Comparison of ENCODE assay signal across 33 cellular contexts in genomic region chr16:337437-337836, GRCh38. TPM values are rescaled to one million over a fixed set of nuclear protein-coding genes. Genes with fewer than 3 reads are reported as not detected.
A peak's percentile ranks its signal among the peaks of the same experiment; 100 is the strongest.
DNase-seq lines count a peak whose midpoint lies in the region; ATAC-seq and TF ChIP-seq lines count a peak whose summit lies in the region.
"Had no signal": no experiment of that assay in that cellular context is flagged by ENCODE, and none has a peak within 500 bp of the region (broad histone marks: within the 10 kb centered on the region; RNA-seq: fewer than 3 reads in every experiment).

No MANE protein-coding gene starts in this region.

- H3K4me1 ChIP-seq in Panc1 (ENCODE audit: control insufficient read depth, insufficient read depth, low read length) (peaks cover 10% of the 10 kb centered on the region), skeletal muscle tissue (ENCODE audit: control insufficient read depth in 3 of 3, insufficient read depth in 3 of 3, low read length in 3 of 3) (peaks cover 6 to 20% (median 13%) of the 10 kb centered on the region in 3 donors), gastroesophageal sphincter (peaks cover 0 to 32% (median 4%) of the 10 kb centered on the region in 3 donors)
- H3K4me1 ChIP-seq: parathyroid adenoma had no signal

- TF ChIP-seq CTCF in Panc1 (IDR thresholded peaks at IDR 0.05) (no peak), dorsolateral prefrontal cortex (IDR thresholded peaks at IDR 0.05 in 54 of 56, conservative IDR thresholded peaks at IDR 0.05 in 2 of 56; ENCODE audit: low read depth in 1 of 56, partially characterized antibody in 56 of 56) (no peak), gastroesophageal sphincter (IDR thresholded peaks at IDR 0.05) (no peak)

- no peak overlapping the region for H3K27ac ChIP-seq in Panc1 (ENCODE audit: low read length)
- H3K27ac ChIP-seq in dorsolateral prefrontal cortex: peak overlapping the region in 39 of 59 donors; percentile 1 to 87 (median 53)
- no peak overlapping the region for H3K27ac ChIP-seq in skeletal muscle tissue (ENCODE audit: low read depth, low read length)
- no peak overlapping the region for H3K27ac ChIP-seq in gastroesophageal sphincter
- H3K27ac ChIP-seq: hepatocyte, KMS-11, parathyroid adenoma, right atrium auricular region, SK-N-MC had no signal

- TF ChIP-seq POLR2A in gastroesophageal sphincter (IDR thresholded peaks at IDR 0.05): no peak

- no peaks in the 10 kb centered on the region for H3K27me3 ChIP-seq in Panc1 (ENCODE audit: control insufficient read depth, insufficient read depth, low read length)
- no peaks in the 10 kb centered on the region for H3K27me3 ChIP-seq in dorsolateral prefrontal cortex
- H3K27me3 ChIP-seq in skeletal muscle tissue (ENCODE audit: control insufficient read depth in 3 of 3, insufficient read depth in 3 of 3, low read length in 3 of 3): no peaks in the 10 kb centered on the region
- H3K27me3 ChIP-seq in gastroesophageal sphincter: no peaks in the 10 kb centered on the region
- H3K27me3 ChIP-seq: hepatocyte, MG63, right atrium auricular region had no signal

- no peak overlapping the region for H3K4me3 ChIP-seq in Panc1 (ENCODE audit: low read depth in 2 of 2, low read length in 2 of 2)
- peak overlapping the region in 27 of 59 donors; percentile 4 to 44 (median 21) for H3K4me3 ChIP-seq in dorsolateral prefrontal cortex
- no peak overlapping the region for H3K4me3 ChIP-seq in skeletal muscle tissue (ENCODE audit: low read length in 3 of 3)
- H3K4me3 ChIP-seq in gastroesophageal sphincter: no peak overlapping the region
- H3K4me3 ChIP-seq: GM12878, hepatocyte, MG63, right atrium auricular region, SK-N-MC had no signal

- in situ Hi-C loops in Panc1 (cut with HindIII; ENCODE audit: low pct_unique_long_range_greater_than_20kb, low sequenced_read_pairs): no loop called here

- intact Hi-C loops in Panc1 (cut with micrococcal nuclease; ENCODE audit: unreplicated experiment): no loop called here
- intact Hi-C loops in dorsolateral prefrontal cortex (cut with DNase I): no loop called here

- peak; percentile 41 for ATAC-seq in Panc1
- ATAC-seq in gastroesophageal sphincter: no peak
- ATAC-seq: activated CD8-positive, alpha-beta memory T cell treated with anti-CD3 and anti-CD28 coated beads, Interleukin-2, amount 10 ng/mL, durations not matched to agents 7 days and 5 days; activated naive CD8-positive, alpha-beta T cell treated with anti-CD3 and anti-CD28 coated beads, Interleukin-2, amount 50 U/mL, for 24 hours; activated T-cell treated with anti-CD3 and anti-CD28 coated beads, Interleukin-2, amount 50 U/mL, for 72 hours; GM12878; stimulated activated naive CD8-positive, alpha-beta T cell treated with anti-CD3 and anti-CD28 coated beads, Interleukin-15, Interleukin-2, amounts not matched to agents 100 U/mL and 50 U/mL, for 24 hours had no signal

- 76% methylated on average over 5 of the region's 10 CpGs; no CpG with 5 or more reads in 1 of the 2 donors for whole genome bisulfite sequencing in gastroesophageal sphincter (ENCODE audit: low coverage in 1 of 2), 2 donors

- H3K9me3 ChIP-seq in Panc1 (ENCODE audit: control insufficient read depth, insufficient read depth, low read depth, low read length): no peaks in the 10 kb centered on the region
- H3K9me3 ChIP-seq in skeletal muscle tissue (ENCODE audit: control insufficient read depth in 3 of 3, low read length in 3 of 3): no peaks in the 10 kb centered on the region
- no peaks in the 10 kb centered on the region for H3K9me3 ChIP-seq in gastroesophageal sphincter
- H3K9me3 ChIP-seq: MG63, right atrium auricular region had no signal

- CTCF ChIA-PET in Panc1 (lab: Charles Lee): interaction anchor here (0.6 kb wide), 1 partner anchor 272 kb away, joined by 8 read pairs; no protein-coding TSS in a partner anchor

- no peak for TF ChIP-seq EP300 in gastroesophageal sphincter (IDR thresholded peaks at IDR 0.05)

- POLR2A ChIA-PET in Panc1 (lab: Charles Lee): interaction anchor here (0.6 kb wide), 1 partner anchor 97 kb away, joined by 9 read pairs; no protein-coding TSS in a partner anchor

- peak overlapping the region in 2 of 3 donors; percentile 0 to 16 for H3K9ac ChIP-seq in skeletal muscle tissue (ENCODE audit: low read depth in 1 of 3, low read length in 3 of 3)
- H3K9ac ChIP-seq: KMS-11, parathyroid adenoma had no signal

- H3K36me3 ChIP-seq in Panc1 (ENCODE audit: control insufficient read depth, insufficient read depth, low read length): no peaks in the 10 kb centered on the region
- H3K36me3 ChIP-seq in skeletal muscle tissue (ENCODE audit: control insufficient read depth in 3 of 3, insufficient read depth in 3 of 3, low read length in 3 of 3): peaks cover 0 to 1% (median 0%) of the 10 kb centered on the region in 3 donors
- H3K36me3 ChIP-seq in gastroesophageal sphincter: peaks cover 0 to 10% of the 10 kb centered on the region in 2 donors
- H3K36me3 ChIP-seq: right atrium auricular region had no signal

- no TSS peak for BruUV-seq in Panc1 (replicated peaks; lab: Mats Ljungman, UMichigan)

- peak; percentile 27 for DNase-seq in NCI-H82 (lab: John Stamatoyannopoulos, UW)
- DNase-seq in NCI-H82 treated with DMSO at 0.1 percent for 48 hours (lab: John Stamatoyannopoulos, UW; ENCODE audit: unreplicated experiment): no peak
- DNase-seq in Panc1 (ENCODE audit: low read depth, low spot score): no peak
- DNase-seq in dorsolateral prefrontal cortex: peak in 1 of 10 donors; percentile 90
- DNase-seq in NCI-H774 (lab: John Stamatoyannopoulos, UW): no peak
- DNase-seq in activated CD8-positive, alpha-beta memory T cell treated with anti-CD3 and anti-CD28 coated beads for 24 hours: no peak
- DNase-seq: activated CD8-positive, alpha-beta memory T cell treated with anti-CD3 and anti-CD28 coated beads, Interleukin-2, amount 10 ng/mL, durations not matched to agents 7 days and 5 days; activated naive CD4-positive, alpha-beta T cell; activated naive CD8-positive, alpha-beta T cell treated with anti-CD3 and anti-CD28 coated beads, Interleukin-2, amount 50 U/mL, for 24 hours; activated T-cell treated with anti-CD3 and anti-CD28 coated beads, Interleukin-2, amount 50 U/mL, for 72 hours; CD4-positive, alpha-beta T cell; central memory CD4-positive, alpha-beta T cell; EL; MG63; NCI-H1417; NCI-H748 treated with DMSO at 0.1 percent for 48 hours; RPMI8226; stimulated activated CD4-positive, alpha-beta T cell treated with anti-CD3 and anti-CD28 coated beads, Interleukin-2, amount 100 ng/mL, for 24 hours; stimulated activated naive CD8-positive, alpha-beta T cell treated with anti-CD3 and anti-CD28 coated beads, Interleukin-15, Interleukin-2, amounts not matched to agents 100 U/mL and 50 U/mL, for 24 hours; T-helper 1 cell had no signal

RNA-seq across cellular contexts. Expression of gene AXIN1, which starts 15.1 kb away (rescaled TPM):
- total RNA-seq in Panc1 (2021; ENCODE audit: unreplicated experiment) (53.3 TPM), dorsolateral prefrontal cortex (10 to 100 TPM; 13.3 to 34.4 (median 19.8) TPM), skeletal muscle tissue (8.9 TPM), gastroesophageal sphincter (10 to 100 TPM; 26.0 to 58.8 (median 32.9) TPM)
- polyA plus RNA-seq in Panc1 (2012; ENCODE audit: insufficient read length): 82.4 TPM

RNA-seq across cellular contexts. Expression of gene MRPL28, which starts 32.9 kb away (rescaled TPM):
- 140 TPM for total RNA-seq in Panc1 (2021; ENCODE audit: unreplicated experiment)
- polyA plus RNA-seq in Panc1 (2012; ENCODE audit: insufficient read length): 198 TPM
- 10 to 100 TPM; 38.3 to 94.6 (median 65.9) TPM for total RNA-seq in dorsolateral prefrontal cortex
- total RNA-seq in skeletal muscle tissue: 43.3 TPM
- 10 to 100 TPM; 47.7 to 93.5 (median 55.8) TPM for total RNA-seq in gastroesophageal sphincter

RNA-seq across cellular contexts. Expression of gene PGAP6, which starts 44.3 kb away (rescaled TPM):
- total RNA-seq in Panc1 (2021; ENCODE audit: unreplicated experiment) (128 TPM), dorsolateral prefrontal cortex (10 to 100 TPM; 16.0 to 41.4 (median 25.9) TPM), skeletal muscle tissue (11.0 TPM), gastroesophageal sphincter (10 to 100 TPM; 19.9 to 47.6 (median 24.3) TPM)
- 259 TPM for polyA plus RNA-seq in Panc1 (2012; ENCODE audit: insufficient read length)

RNA-seq across cellular contexts. Expression of gene PDIA2, which starts 54.5 kb away (rescaled TPM):
- total RNA-seq in Panc1 (2021; ENCODE audit: unreplicated experiment) (1.1 TPM), dorsolateral prefrontal cortex (100 to 1,000 TPM in 4 of 120 experiments, 10 to 100 TPM in 116; 26.8 to 130 (median 56.6) TPM), skeletal muscle tissue (under 0.01 TPM), gastroesophageal sphincter (under 1 TPM in 2 of 4 donors, not detected in 2; 0.81 to 0.93 TPM)
- polyA plus RNA-seq in Panc1 (2012; ENCODE audit: insufficient read length): 3.2 TPM
- total RNA-seq: activated CD8-positive, alpha-beta memory T cell treated with anti-CD3 and anti-CD28 coated beads, Interleukin-2, amount 10 ng/mL, durations not matched to agents 7 days and 5 days; CD4-positive, alpha-beta T cell; endothelial cell of umbilical vein; H4; hepatocyte; lung microvascular endothelial cell; ureter had no signal

RNA-seq across cellular contexts. Expression of gene ARHGDIG, which starts 57.0 kb away (rescaled TPM):
- total RNA-seq in Panc1 (2021; ENCODE audit: unreplicated experiment) (2.4 TPM), dorsolateral prefrontal cortex (100 to 1,000 TPM in 114 of 120 experiments, 10 to 100 TPM in 6; 59.2 to 224 (median 146) TPM), skeletal muscle tissue (1.0 TPM), gastroesophageal sphincter (1 to 10 TPM; 1.2 to 2.7 (median 1.8) TPM)
- 8.3 TPM for polyA plus RNA-seq in Panc1 (2012; ENCODE audit: insufficient read length)
- total RNA-seq: activated CD8-positive, alpha-beta memory T cell treated with anti-CD3 and anti-CD28 coated beads, Interleukin-2, amount 10 ng/mL, durations not matched to agents 7 days and 5 days; dermis microvascular lymphatic vessel endothelial cell; GM12878; H4; hepatocyte; ureter had no signal
- polyA plus RNA-seq: GM12878 had no signal

Comparison
In these comparisons a context has a peak if more than half of its experiments do, and no peak if none do; other contexts are left out.
1. H3K27ac ChIP-seq: peak in dorsolateral prefrontal cortex (39 of 59); none in Panc1 (single experiment), skeletal muscle tissue (single experiment) and gastroesophageal sphincter (0 of 4).